Comparison of ENCODE assay signal across 8 cellular contexts in genomic region chr11:10405858-10406592, GRCh38. TPM values are rescaled to one million over a fixed set of nuclear protein-coding genes. Genes with fewer than 3 reads are reported as not detected.
DNase-seq lines count a peak whose midpoint lies in the region; ATAC-seq and TF ChIP-seq lines count a peak whose summit lies in the region.

No MANE protein-coding gene starts in this region.

- no peak overlapping the region for H3K4me3 ChIP-seq in upper lobe of right lung

- H3K4me1 Mint-ChIP-seq in activated T-helper 1 cell treated with anti-CD3 and anti-CD28 coated beads, Interleukin-12 subunit alpha, Interleukin-12 subunit beta, Interleukin-2, Interleukin-4 antibody, amounts not matched to agents 30 ng/mL and 10 ng/mL and 1 ng/mL, durations not matched to agents 14 hours and 24 hours and 36 hours (ENCODE audit: low read depth), result peaks cover 25% of the 10 kb centered on the region
- H3K4me1 Mint-ChIP-seq in osteocyte (ENCODE audit: unreplicated experiment), result peaks cover 46% of the 10 kb centered on the region

- ATAC-seq in upper lobe of right lung, result peak; percentile 94

- H3K27ac Mint-ChIP-seq in activated T-helper 1 cell treated with anti-CD3 and anti-CD28 coated beads, Interleukin-12 subunit alpha, Interleukin-12 subunit beta, Interleukin-2, Interleukin-4 antibody, amounts not matched to agents 30 ng/mL and 10 ng/mL and 1 ng/mL, durations not matched to agents 14 hours and 24 hours and 36 hours, result no peak overlapping the region
- no peak overlapping the region for H3K27ac Mint-ChIP-seq in osteocyte (ENCODE audit: unreplicated experiment)

- intact Hi-C loops in activated T-helper 1 cell treated with anti-CD3 and anti-CD28 coated beads, Interleukin-12 subunit alpha, Interleukin-12 subunit beta, Interleukin-2, Interleukin-4 antibody, amounts not matched to agents 30 ng/mL and 10 ng/mL and 1 ng/mL, durations not matched to agents 14 hours and 24 hours and 36 hours (cut with micrococcal nuclease), result loop anchor here (1.0 to 2.0 kb wide), 3 partner anchors 135 to 329 kb away; partner anchors contain the start of gene RNF141
- intact Hi-C loops in upper lobe of right lung (cut with DNase I), result loop anchor here (10.0 kb wide), 1 partner anchor 259 kb away; no protein-coding TSS in a partner anchor

- H3K27me3 ChIP-seq in upper lobe of right lung, result no peaks in the 10 kb centered on the region

- TF ChIP-seq CTCF in osteocyte (IDR thresholded peaks at IDR 0.05) (peak; percentile 86), upper lobe of right lung (IDR thresholded peaks at IDR 0.05) (peak; percentile 72)

- peaks cover 6% of the 10 kb centered on the region for H3K27me3 Mint-ChIP-seq in activated T-helper 1 cell treated with anti-CD3 and anti-CD28 coated beads, Interleukin-12 subunit alpha, Interleukin-12 subunit beta, Interleukin-2, Interleukin-4 antibody, amounts not matched to agents 30 ng/mL and 10 ng/mL and 1 ng/mL, durations not matched to agents 14 hours and 24 hours and 36 hours (ENCODE audit: insufficient read depth)
- no peaks in the 10 kb centered on the region for H3K27me3 Mint-ChIP-seq in osteocyte (ENCODE audit: unreplicated experiment)

- no peak overlapping the region for H3K4me3 Mint-ChIP-seq in activated T-helper 1 cell treated with anti-CD3 and anti-CD28 coated beads, Interleukin-12 subunit alpha, Interleukin-12 subunit beta, Interleukin-2, Interleukin-4 antibody, amounts not matched to agents 30 ng/mL and 10 ng/mL and 1 ng/mL, durations not matched to agents 14 hours and 24 hours and 36 hours
- H3K4me3 Mint-ChIP-seq in osteocyte (ENCODE audit: unreplicated experiment), result no peak overlapping the region

- peaks cover 17% of the 10 kb centered on the region for H3K4me1 ChIP-seq in upper lobe of right lung

- peak; percentile 7 to 16 for DNase-seq in activated CD8-positive, alpha-beta memory T cell treated with anti-CD3 and anti-CD28 coated beads for 1 hour (ENCODE audit: extremely low read depth in 1 of 2, low read depth in 1 of 2)
- no peak for DNase-seq in activated CD8-positive, alpha-beta memory T cell treated with anti-CD3 and anti-CD28 coated beads, Interleukin-2, amount 50 U/mL, for 48 hours
- DNase-seq in LHCN-M2 (ENCODE audit: low read depth), result peak; percentile 87
- peak; percentile 93 for DNase-seq in OCI-M1 (lab: John Stamatoyannopoulos, UW)
- DNase-seq in activated T-helper 1 cell treated with anti-CD3 and anti-CD28 coated beads, Interleukin-12 subunit alpha, Interleukin-12 subunit beta, Interleukin-2, Interleukin-4 antibody, amounts not matched to agents 30 ng/mL and 10 ng/mL and 1 ng/mL, durations not matched to agents 14 hours and 24 hours and 36 hours (ENCODE audit: low spot score), result peak; percentile 16
- peak; percentile 55 for DNase-seq in germinal center (ENCODE audit: low spot score)
- DNase-seq in osteocyte (ENCODE audit: extremely low spot score, unreplicated experiment), result peak; percentile 42
- DNase-seq in upper lobe of right lung, result no peak

- no peaks in the 10 kb centered on the region for H3K9me3 Mint-ChIP-seq in activated T-helper 1 cell treated with anti-CD3 and anti-CD28 coated beads, Interleukin-12 subunit alpha, Interleukin-12 subunit beta, Interleukin-2, Interleukin-4 antibody, amounts not matched to agents 30 ng/mL and 10 ng/mL and 1 ng/mL, durations not matched to agents 14 hours and 24 hours and 36 hours
- no peaks in the 10 kb centered on the region for H3K9me3 Mint-ChIP-seq in osteocyte (ENCODE audit: unreplicated experiment)

- peaks cover 3% of the 10 kb centered on the region for H3K36me3 Mint-ChIP-seq in activated T-helper 1 cell treated with anti-CD3 and anti-CD28 coated beads, Interleukin-12 subunit alpha, Interleukin-12 subunit beta, Interleukin-2, Interleukin-4 antibody, amounts not matched to agents 30 ng/mL and 10 ng/mL and 1 ng/mL, durations not matched to agents 14 hours and 24 hours and 36 hours (ENCODE audit: low read depth)
- no peaks in the 10 kb centered on the region for H3K36me3 Mint-ChIP-seq in osteocyte (ENCODE audit: unreplicated experiment)

- no peak overlapping the region for H3K27ac ChIP-seq in upper lobe of right lung

- H3K9me3 ChIP-seq in upper lobe of right lung, result no peaks in the 10 kb centered on the region

- H3K36me3 ChIP-seq in upper lobe of right lung, result no peaks in the 10 kb centered on the region

RNA-seq across cellular contexts. Expression of gene AMPD3, which starts 49.0 kb away (rescaled TPM):
- total RNA-seq in LHCN-M2 (2014; rRNA removed) (19.2 and 23.8 TPM in 2 replicates), osteocyte (5.3 and 6.2 TPM in 2 replicates), upper lobe of right lung (11.6 TPM)
- 4.6 TPM for polyA plus RNA-seq in LHCN-M2 (2012)
- total RNA-seq in activated T-helper 1 cell treated with anti-CD3 and anti-CD28 coated beads, Interleukin-12 subunit alpha, Interleukin-12 subunit beta, Interleukin-2, Interleukin-4 antibody, amounts not matched to agents 30 ng/mL and 10 ng/mL and 1 ng/mL, durations not matched to agents 14 hours and 24 hours and 36 hours, result 13.9 and 14.3 TPM in 2 replicates

Comparison
In these comparisons a context has a peak if more than half of its experiments do, and no peak if none do; other contexts are left out.
1. DNase-seq: peak in activated CD8-positive, alpha-beta memory T cell treated with anti-CD3 and anti-CD28 coated beads for 1 hour (2 of 2), LHCN-M2 (single experiment), OCI-M1 (single experiment), activated T-helper 1 cell treated with anti-CD3 and anti-CD28 coated beads, Interleukin-12 subunit alpha, Interleukin-12 subunit beta, Interleukin-2, Interleukin-4 antibody, amounts not matched to agents 30 ng/mL and 10 ng/mL and 1 ng/mL, durations not matched to agents 14 hours and 24 hours and 36 hours (single experiment), germinal center (single experiment) and osteocyte (single experiment); none in activated CD8-positive, alpha-beta memory T cell treated with anti-CD3 and anti-CD28 coated beads, Interleukin-2, amount 50 U/mL, for 48 hours (single experiment) and upper lobe of right lung (single experiment).